27 cellular contexts compared by ENCODE assay signal in the genomic region with DNA sequence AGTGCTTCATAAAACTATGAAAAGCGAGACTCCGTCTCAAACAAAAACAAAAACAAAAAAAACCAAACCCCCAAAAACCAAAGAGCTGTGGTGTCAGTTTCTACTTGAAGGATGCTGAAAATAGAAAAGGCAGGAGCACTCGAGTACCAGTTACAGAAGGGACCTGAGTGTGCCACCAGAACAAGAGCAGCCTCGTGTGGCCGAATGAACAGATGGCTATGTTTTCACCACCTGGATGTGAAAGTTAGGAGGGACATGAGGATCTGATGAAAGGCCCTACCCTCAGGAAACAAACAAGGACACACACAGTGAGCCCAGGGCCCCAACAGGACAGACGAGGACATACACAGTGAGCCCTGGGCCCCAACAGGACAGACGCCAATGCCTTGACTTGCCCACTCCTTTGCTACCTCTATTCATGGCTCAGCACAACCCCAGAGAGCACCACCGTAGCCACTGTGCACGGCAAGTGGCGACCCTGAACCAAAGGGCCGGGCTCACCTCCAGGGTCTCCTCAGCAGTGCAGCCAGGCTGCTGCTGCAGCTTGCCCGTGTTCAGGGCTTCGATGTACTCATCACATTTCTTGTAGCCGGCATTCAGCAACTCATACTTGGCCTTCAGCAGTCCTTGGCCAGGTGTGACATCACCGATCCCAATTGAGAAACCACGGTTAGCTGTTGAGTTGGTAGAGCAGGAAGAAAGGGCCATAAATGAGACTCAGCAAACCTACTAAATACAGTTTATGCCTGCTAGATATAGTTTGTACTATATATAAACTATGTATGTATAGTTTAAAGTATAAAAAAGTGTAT.
DNase-seq lines count a peak whose midpoint lies in the region; ATAC-seq and TF ChIP-seq lines count a peak whose summit lies in the region.
"Had no signal": no experiment of that assay in that cellular context is flagged by ENCODE, and none has a peak within 500 bp of the region (broad histone marks: within the 10 kb centered on the region; RNA-seq: fewer than 3 reads in every experiment).

No MANE protein-coding gene starts in this region.

- ATAC-seq in RWPE2 (ENCODE audit: low read depth) (0 out of 3 replicates have a peak, but pooled peaks have one; percentile 27), HG03097 (IDR thresholded peaks at IDR 0.05; ENCODE audit: low FRiP score, unreplicated experiment) (no peak)
- ATAC-seq: activated naive CD4-positive, alpha-beta T cell treated with anti-CD3 and anti-CD28 coated beads, Interleukin-2, amount 50 U/mL, for 72 hours; T-helper 17 cell had no signal

- H3K9me3 Mint-ChIP-seq in nephron progenitor cell = no peaks in the 10 kb centered on the region
- H3K9me3 Mint-ChIP-seq: activated naive CD4-positive, alpha-beta T cell treated with anti-CD3 and anti-CD28 coated beads, Interleukin-2, amount 50 U/mL, for 72 hours; activated T-helper 1 cell treated with anti-CD3 and anti-CD28 coated beads, Interleukin-12 subunit alpha, Interleukin-12 subunit beta, Interleukin-2, Interleukin-4 antibody, amounts not matched to agents 30 ng/mL and 10 ng/mL and 1 ng/mL, durations not matched to agents 14 hours and 24 hours and 36 hours had no signal

- no peaks in the 10 kb centered on the region for H3K27me3 Mint-ChIP-seq in nephron progenitor cell (ENCODE audit: low read depth, poor library complexity)
- H3K27me3 Mint-ChIP-seq: T-helper 17 cell had no signal

- peaks cover 71% of the 10 kb centered on the region for H3K36me3 Mint-ChIP-seq in nephron progenitor cell (ENCODE audit: low read depth)

- TF ChIP-seq EP300 in Ishikawa (IDR thresholded peaks at IDR 0.05; ENCODE audit: borderline replicate concordance) = no peak

- H3K27me3 ChIP-seq in RWPE2 (ENCODE audit: insufficient read depth, poor library complexity, severe bottlenecking) = no peaks in the 10 kb centered on the region
- H3K27me3 ChIP-seq in HAP-1 (ENCODE audit: low read depth) = no peaks in the 10 kb centered on the region
- H3K27me3 ChIP-seq: ovary, sigmoid colon, SJSA1, stomach, tibial nerve had no signal

- H3K27ac Mint-ChIP-seq in nephron progenitor cell = peak overlapping the region; percentile 62
- H3K27ac Mint-ChIP-seq: activated T-helper 1 cell treated with anti-CD3 and anti-CD28 coated beads, Interleukin-12 subunit alpha, Interleukin-12 subunit beta, Interleukin-2, Interleukin-4 antibody, amounts not matched to agents 30 ng/mL and 10 ng/mL and 1 ng/mL, durations not matched to agents 14 hours and 24 hours and 36 hours; T-helper 17 cell had no signal

- H3K4me3 Mint-ChIP-seq in nephron progenitor cell = no peak overlapping the region
- H3K4me3 Mint-ChIP-seq: activated T-helper 1 cell treated with anti-CD3 and anti-CD28 coated beads, Interleukin-12 subunit alpha, Interleukin-12 subunit beta, Interleukin-2, Interleukin-4 antibody, amounts not matched to agents 30 ng/mL and 10 ng/mL and 1 ng/mL, durations not matched to agents 14 hours and 24 hours and 36 hours; T-helper 17 cell had no signal

- no peak overlapping the region for H3K27ac ChIP-seq in RWPE2 (ENCODE audit: poor library complexity, severe bottlenecking)
- H3K27ac ChIP-seq: HL-60, ovary, PC-9, sigmoid colon, SJSA1, stomach, tibial nerve had no signal

- peak; percentile 36; the same call in 1 of the 2 replicates for TF ChIP-seq RAD21 in Ishikawa (IDR thresholded peaks at IDR 0.05; ENCODE audit: low read depth)

- in situ Hi-C loops in HAP-1 (cut with MboI; ENCODE audit: low sequenced_read_pairs) = no loop called here

- TF ChIP-seq CTCF in RWPE2 (IDR thresholded peaks at IDR 0.05; ENCODE audit: poor library complexity, severe bottlenecking) (no peak), nephron progenitor cell (IDR thresholded peaks at IDR 0.05) (no peak)

- DNase-seq in NCI-H82 (lab: John Stamatoyannopoulos, UW) = peak; percentile 7
- DNase-seq in NCI-H82 treated with DMSO at 0.1 percent for 48 hours (lab: John Stamatoyannopoulos, UW; ENCODE audit: unreplicated experiment) = no peak
- no peak for DNase-seq in RWPE2 (ENCODE audit: low spot score)
- no peak for DNase-seq in nephron progenitor cell
- DNase-seq in HAP-1 (ENCODE audit: low spot score in 2 of 2) = no peak
- no peak for DNase-seq in T1000 (lab: John Stamatoyannopoulos, UW)
- DNase-seq: activated CD4-positive, alpha-beta T cell treated with anti-CD3 and anti-CD28 coated beads, Interleukin-2, amount 50 U/mL, for 1 hour; DMS79 treated with DMSO at 0.1 percent for 48 hours; effector CD8-positive, alpha-beta T cell; kidney; mammary epithelial cell; NCI-H1092; NCI-H2029; NCI-H526 treated with DMSO at 0.1 percent for 48 hours; ovary; sigmoid colon; stimulated activated CD4-positive, alpha-beta T cell treated with anti-CD3 and anti-CD28 coated beads, Interleukin-15, amount 100 ng/mL, for 24 hours; stomach; T-helper 17 cell had no signal

- H3K4me1 Mint-ChIP-seq in nephron progenitor cell = no peaks in the 10 kb centered on the region

- H3K4me3 ChIP-seq in RWPE2 (ENCODE audit: severe bottlenecking) (no peak overlapping the region), HAP-1 (no peak overlapping the region)
- H3K4me3 ChIP-seq: ovary, PC-9, sigmoid colon, SJSA1, stomach, tibial nerve had no signal

- H3K36me3 ChIP-seq in RWPE2 (ENCODE audit: low read depth) (peaks cover 95% of the 10 kb centered on the region), HAP-1 (replicated peaks) (peaks cover 84% of the 10 kb centered on the region)
- H3K36me3 ChIP-seq: ovary had no signal

- H3K4me1 ChIP-seq in RWPE2 (ENCODE audit: insufficient read depth, poor library complexity, severe bottlenecking) = no peaks in the 10 kb centered on the region
- H3K4me1 ChIP-seq in HAP-1 = no peaks in the 10 kb centered on the region
- H3K4me1 ChIP-seq: sigmoid colon, SJSA1, stomach, tibial nerve had no signal

- H3K9me3 ChIP-seq in RWPE2 (ENCODE audit: severe bottlenecking) (no peaks in the 10 kb centered on the region), HAP-1 (no peaks in the 10 kb centered on the region)
- H3K9me3 ChIP-seq: ovary, sigmoid colon, SJSA1, stomach, tibial nerve had no signal

TF ChIP-seq in Ishikawa, 13 proteins besides CTCF, POLR2A, EP300 and RAD21:
- TF ChIP-seq EGR1 (IDR thresholded peaks at IDR 0.05) = no peak
- TF ChIP-seq TAF1 (IDR thresholded peaks at IDR 0.05; ENCODE audit: low read depth) = no peak
- no peak for TF ChIP-seq ZBTB7A (IDR thresholded peaks at IDR 0.05; ENCODE audit: low read depth)
- TF ChIP-seq TCF12 (IDR thresholded peaks at IDR 0.05; ENCODE audit: low read depth) = no peak
- TF ChIP-seq, protein P1, sequence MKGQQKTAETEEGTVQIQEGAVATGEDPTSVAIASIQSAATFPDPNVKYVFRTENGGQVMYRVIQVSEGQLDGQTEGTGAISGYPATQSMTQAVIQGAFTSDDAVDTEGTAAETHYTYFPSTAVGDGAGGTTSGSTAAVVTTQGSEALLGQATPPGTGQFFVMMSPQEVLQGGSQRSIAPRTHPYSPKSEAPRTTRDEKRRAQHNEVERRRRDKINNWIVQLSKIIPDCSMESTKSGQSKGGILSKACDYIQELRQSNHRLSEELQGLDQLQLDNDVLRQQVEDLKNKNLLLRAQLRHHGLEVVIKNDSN (IDR thresholded peaks at IDR 0.05) = no peak
- no peak for TF ChIP-seq CEBPB (IDR thresholded peaks at IDR 0.05)
- TF ChIP-seq, protein P2, sequence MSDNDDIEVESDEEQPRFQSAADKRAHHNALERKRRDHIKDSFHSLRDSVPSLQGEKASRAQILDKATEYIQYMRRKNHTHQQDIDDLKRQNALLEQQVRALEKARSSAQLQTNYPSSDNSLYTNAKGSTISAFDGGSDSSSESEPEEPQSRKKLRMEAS (IDR thresholded peaks at IDR 0.05) = no peak
- TF ChIP-seq TEAD4 (IDR thresholded peaks at IDR 0.05) = no peak
- TF ChIP-seq, protein P3, sequence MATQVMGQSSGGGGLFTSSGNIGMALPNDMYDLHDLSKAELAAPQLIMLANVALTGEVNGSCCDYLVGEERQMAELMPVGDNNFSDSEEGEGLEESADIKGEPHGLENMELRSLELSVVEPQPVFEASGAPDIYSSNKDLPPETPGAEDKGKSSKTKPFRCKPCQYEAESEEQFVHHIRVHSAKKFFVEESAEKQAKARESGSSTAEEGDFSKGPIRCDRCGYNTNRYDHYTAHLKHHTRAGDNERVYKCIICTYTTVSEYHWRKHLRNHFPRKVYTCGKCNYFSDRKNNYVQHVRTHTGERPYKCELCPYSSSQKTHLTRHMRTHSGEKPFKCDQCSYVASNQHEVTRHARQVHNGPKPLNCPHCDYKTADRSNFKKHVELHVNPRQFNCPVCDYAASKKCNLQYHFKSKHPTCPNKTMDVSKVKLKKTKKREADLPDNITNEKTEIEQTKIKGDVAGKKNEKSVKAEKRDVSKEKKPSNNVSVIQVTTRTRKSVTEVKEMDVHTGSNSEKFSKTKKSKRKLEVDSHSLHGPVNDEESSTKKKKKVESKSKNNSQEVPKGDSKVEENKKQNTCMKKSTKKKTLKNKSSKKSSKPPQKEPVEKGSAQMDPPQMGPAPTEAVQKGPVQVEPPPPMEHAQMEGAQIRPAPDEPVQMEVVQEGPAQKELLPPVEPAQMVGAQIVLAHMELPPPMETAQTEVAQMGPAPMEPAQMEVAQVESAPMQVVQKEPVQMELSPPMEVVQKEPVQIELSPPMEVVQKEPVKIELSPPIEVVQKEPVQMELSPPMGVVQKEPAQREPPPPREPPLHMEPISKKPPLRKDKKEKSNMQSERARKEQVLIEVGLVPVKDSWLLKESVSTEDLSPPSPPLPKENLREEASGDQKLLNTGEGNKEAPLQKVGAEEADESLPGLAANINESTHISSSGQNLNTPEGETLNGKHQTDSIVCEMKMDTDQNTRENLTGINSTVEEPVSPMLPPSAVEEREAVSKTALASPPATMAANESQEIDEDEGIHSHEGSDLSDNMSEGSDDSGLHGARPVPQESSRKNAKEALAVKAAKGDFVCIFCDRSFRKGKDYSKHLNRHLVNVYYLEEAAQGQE (IDR thresholded peaks at IDR 0.05; ENCODE audit: low read depth) = no peak
- TF ChIP-seq YY1 (IDR thresholded peaks at IDR 0.05; ENCODE audit: low read depth) = no peak
- TF ChIP-seq CREB1 (IDR thresholded peaks at IDR 0.05; ENCODE audit: low read depth) = no peak
- TF ChIP-seq FOXM1 (IDR thresholded peaks at IDR 0.05; ENCODE audit: borderline replicate concordance, low read depth) = no peak
- TF ChIP-seq NFIC (IDR thresholded peaks at IDR 0.05) = no peak
